In genomic region chr12:123232807-123233504, GRCh38 we compare ENCODE assay signal across 7 cellular contexts.
DNase-seq lines count a peak whose midpoint lies in the region; ATAC-seq lines count a peak whose summit lies in the region.

A gene with protein sequence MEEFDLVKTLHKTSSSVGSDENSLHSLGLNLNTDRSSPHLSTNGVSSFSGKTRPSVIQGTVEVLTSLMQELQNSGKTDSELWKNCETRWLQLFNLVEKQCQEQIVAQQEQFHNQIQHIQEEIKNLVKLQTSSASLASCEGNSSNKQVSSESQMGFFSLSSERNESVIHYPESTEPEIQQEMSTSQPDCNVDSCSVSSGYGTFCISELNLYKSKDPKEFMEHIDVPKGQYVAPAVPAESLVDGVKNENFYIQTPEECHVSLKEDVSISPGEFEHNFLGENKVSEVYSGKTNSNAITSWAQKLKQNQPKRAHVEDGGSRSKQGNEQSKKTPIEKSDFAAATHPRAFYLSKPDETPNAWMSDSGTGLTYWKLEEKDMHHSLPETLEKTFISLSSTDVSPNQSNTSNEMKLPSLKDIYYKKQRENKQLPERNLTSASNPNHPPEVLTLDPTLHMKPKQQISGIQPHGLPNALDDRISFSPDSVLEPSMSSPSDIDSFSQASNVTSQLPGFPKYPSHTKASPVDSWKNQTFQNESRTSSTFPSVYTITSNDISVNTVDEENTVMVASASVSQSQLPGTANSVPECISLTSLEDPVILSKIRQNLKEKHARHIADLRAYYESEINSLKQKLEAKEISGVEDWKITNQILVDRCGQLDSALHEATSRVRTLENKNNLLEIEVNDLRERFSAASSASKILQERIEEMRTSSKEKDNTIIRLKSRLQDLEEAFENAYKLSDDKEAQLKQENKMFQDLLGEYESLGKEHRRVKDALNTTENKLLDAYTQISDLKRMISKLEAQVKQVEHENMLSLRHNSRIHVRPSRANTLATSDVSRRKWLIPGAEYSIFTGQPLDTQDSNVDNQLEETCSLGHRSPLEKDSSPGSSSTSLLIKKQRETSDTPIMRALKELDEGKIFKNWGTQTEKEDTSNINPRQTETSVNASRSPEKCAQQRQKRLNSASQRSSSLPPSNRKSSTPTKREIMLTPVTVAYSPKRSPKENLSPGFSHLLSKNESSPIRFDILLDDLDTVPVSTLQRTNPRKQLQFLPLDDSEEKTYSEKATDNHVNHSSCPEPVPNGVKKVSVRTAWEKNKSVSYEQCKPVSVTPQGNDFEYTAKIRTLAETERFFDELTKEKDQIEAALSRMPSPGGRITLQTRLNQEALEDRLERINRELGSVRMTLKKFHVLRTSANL (minus strand): TSS chr12:123233141. CDS start chr12:123230364, 2,777 bp downstream.
MTRFR (plus strand) TSS chr12:123233436; CDS start chr12:123253675, 20,239 bp downstream.

- peak; percentile 99 to 100 for DNase-seq in NCI-H2081 (lab: John Stamatoyannopoulos, UW)
- peak; percentile 98 for DNase-seq in T1000 (lab: John Stamatoyannopoulos, UW)
- peak; percentile 100 for DNase-seq in astrocyte of the hippocampus (ENCODE audit: low read depth, low spot score)
- DNase-seq in hippocampal formation (lab: John Stamatoyannopoulos, UW) = peak; percentile 98 to 99
- peak; percentile 100 for DNase-seq in retina

- ATAC-seq in GM18508 (IDR thresholded peaks at IDR 0.05; ENCODE audit: insufficient read depth, unreplicated experiment) = peak; percentile 61
- ATAC-seq in HG03025 (IDR thresholded peaks at IDR 0.05; ENCODE audit: low FRiP score, unreplicated experiment) = peak; percentile 79

Comparison
In these comparisons a context has a peak if more than half of its experiments do, and no peak if none do; other contexts are left out.
1. Peak in every context shown above with its lines: DNase-seq and ATAC-seq.